8 cellular contexts compared by ENCODE assay signal in the genomic region with DNA sequence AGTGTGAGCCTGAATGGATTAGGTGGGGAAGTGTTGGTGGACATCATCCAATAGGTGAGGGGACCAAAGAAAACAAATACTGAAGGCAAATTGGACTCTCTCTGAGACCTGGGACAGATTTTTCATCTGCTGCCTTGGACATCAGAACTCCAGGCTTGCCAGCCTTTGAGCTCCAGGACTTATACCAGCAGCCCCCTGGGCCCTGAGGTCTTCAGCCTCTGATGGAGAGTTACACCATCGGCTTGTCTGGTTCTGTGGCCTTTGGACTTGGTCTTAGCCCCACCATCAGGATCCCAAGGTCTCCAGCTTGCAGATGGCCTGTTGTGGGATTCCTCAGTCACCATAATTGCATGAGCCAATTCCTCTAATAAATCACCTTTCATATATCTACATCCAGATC.
"Had no signal": no experiment of that assay in that cellular context is flagged by ENCODE, and none has a peak within 500 bp of the region (broad histone marks: within the 10 kb centered on the region; RNA-seq: fewer than 3 reads in every experiment).

No MANE protein-coding gene starts in this region.

- H3K4me3 ChIP-seq: GM12878 had no signal

- FAIRE-seq: G401.6, GM12878, GM12891, GM12892, GM18507, GM19239 had no signal

- DNase-seq: GDM1, GF-D8 had no signal

- ATAC-seq: GM12878 had no signal
